12 cellular contexts compared by ENCODE assay signal in genomic region chr13:110017379-110017778, GRCh38.
DNase-seq lines count a peak whose midpoint lies in the region; ATAC-seq, FAIRE-seq and TF ChIP-seq lines count a peak whose summit lies in the region.
"Had no signal": no experiment of that assay in that cellular context is flagged by ENCODE, and none has a peak within 500 bp of the region (broad histone marks: within the 10 kb centered on the region; RNA-seq: fewer than 3 reads in every experiment).

No MANE protein-coding gene starts in this region.

- H3F3A ChIP-seq in GM23338 (replicated peaks; ENCODE audit: low read depth), result no peaks in the 10 kb centered on the region

- no peak overlapping the region for H3K4me3 Mint-ChIP-seq in GM23338
- H3K4me3 Mint-ChIP-seq: central memory CD8-positive, alpha-beta T cell; immature natural killer cell had no signal

- FAIRE-seq in D721Med (lab: Jason Lieb, UNC), result no peak

- no peaks in the 10 kb centered on the region for H3K36me3 ChIP-seq in GM23338 (ENCODE audit: insufficient read depth)
- H3K36me3 ChIP-seq in skeletal muscle satellite cell (ENCODE audit: insufficient read depth, low read length), result no peaks in the 10 kb centered on the region

- H3K27ac Mint-ChIP-seq in GM23338, result peak overlapping the region; percentile 47; the same call in 1 of the 2 replicates
- H3K27ac Mint-ChIP-seq: immature natural killer cell had no signal

- no peaks in the 10 kb centered on the region for H3K79me2 ChIP-seq in GM23338 (replicated peaks; ENCODE audit: insufficient read depth)

- TF ChIP-seq CTCF in GM23338 (conservative IDR thresholded peaks at IDR 0.05; ENCODE audit: low read depth in 2 of 2) (no peak), fibroblast of villous mesenchyme (IDR thresholded peaks at IDR 0.05; ENCODE audit: insufficient read depth, low read depth, low read length) (no peak), D721Med (IDR thresholded peaks at IDR 0.05; ENCODE audit: insufficient read depth, missing control alignments) (no peak)

- H3K9me2 ChIP-seq in GM23338 (ENCODE audit: insufficient read depth), result peaks cover 13% of the 10 kb centered on the region

- no peak overlapping the region for H3K27ac ChIP-seq in GM23338 (ENCODE audit: low read depth)

- H4K20me1 ChIP-seq in GM23338 (replicated peaks; ENCODE audit: insufficient read depth), result no peaks in the 10 kb centered on the region

- H3K27me3 Mint-ChIP-seq in GM23338 (ENCODE audit: insufficient read depth, low read depth, poor library complexity), result peaks cover 3% of the 10 kb centered on the region
- H3K27me3 Mint-ChIP-seq: central memory CD8-positive, alpha-beta T cell had no signal

- H3K9ac ChIP-seq in skeletal muscle satellite cell (ENCODE audit: low read depth, low read length), result peak overlapping the region; percentile 71

- H3K27me3 ChIP-seq in GM23338 (ENCODE audit: insufficient read depth) (no peaks in the 10 kb centered on the region), skeletal muscle satellite cell (ENCODE audit: control insufficient read depth, insufficient read depth, low read length) (no peaks in the 10 kb centered on the region)

- H3K4me2 ChIP-seq in GM23338 (no peak overlapping the region), skeletal muscle satellite cell (ENCODE audit: low read length) (peak overlapping the region; percentile 51)

- peaks cover 3% of the 10 kb centered on the region; the same call in 1 of the 3 replicates for H3K4me1 Mint-ChIP-seq in GM23338
- H3K4me1 Mint-ChIP-seq: central memory CD8-positive, alpha-beta T cell; immature natural killer cell had no signal

- H3K36me3 Mint-ChIP-seq in GM23338 (ENCODE audit: low read depth), result no peaks in the 10 kb centered on the region
- H3K36me3 Mint-ChIP-seq: immature natural killer cell had no signal

- peak; percentile 53 for DNase-seq in GM23338 (ENCODE audit: low spot score)
- DNase-seq in fibroblast of villous mesenchyme (ENCODE audit: low read depth), result peak; percentile 88
- DNase-seq in D721Med (ENCODE audit: insufficient read length, low spot score), result no peak
- no peak for DNase-seq in NK-92 (lab: John Stamatoyannopoulos, UW; ENCODE audit: unreplicated experiment)
- DNase-seq in pons (ENCODE audit: low spot score), result no peak
- no peak for DNase-seq in NCI-H2029 (lab: John Stamatoyannopoulos, UW)
- DNase-seq: activated CD8-positive, alpha-beta memory T cell treated with anti-CD3 and anti-CD28 coated beads, Interleukin-2, amount 50 U/mL, for 48 hours; immature natural killer cell; posterior cingulate gyrus had no signal

- no peaks in the 10 kb centered on the region for H3K4me1 ChIP-seq in GM23338 (ENCODE audit: insufficient read depth)
- peaks cover 60% of the 10 kb centered on the region for H3K4me1 ChIP-seq in skeletal muscle satellite cell (ENCODE audit: control insufficient read depth, insufficient read depth, low read length)

- H2AFZ ChIP-seq in GM23338, result 0 out of 2 replicates have a peak overlapping the region, but pooled peaks have one; percentile 38

- no peak overlapping the region for H3K4me3 ChIP-seq in GM23338
- no peak overlapping the region for H3K4me3 ChIP-seq in fibroblast of villous mesenchyme (ENCODE audit: low read depth, low read length)
- H3K4me3 ChIP-seq in skeletal muscle satellite cell (ENCODE audit: low read length), result peak overlapping the region; percentile 17

- ATAC-seq in GM23338 (peak; percentile 67), SK-N-SH treated with all-trans-retinoic acid at 6 μM for 48 hours (peak; percentile 93)

- no peaks in the 10 kb centered on the region; the same call in 2 of the 3 replicates for H3K9me3 Mint-ChIP-seq in GM23338

- no peaks in the 10 kb centered on the region for H3K9me3 ChIP-seq in skeletal muscle satellite cell (replicated peaks; ENCODE audit: low read length)

TF ChIP-seq in GM23338, 12 proteins besides CTCF, POLR2A, EP300 and RAD21:
- no peak for TF ChIP-seq REST (IDR thresholded peaks at IDR 0.05; ENCODE audit: unreplicated experiment)
- no peak for TF ChIP-seq ETS1 (IDR thresholded peaks at IDR 0.05)
- TF ChIP-seq ZNF331 (CRISPR knock-in tag; IDR thresholded peaks at IDR 0.05; ENCODE audit: low read depth), result no peak
- no peak for TF ChIP-seq EZH2 (IDR thresholded peaks at IDR 0.05; ENCODE audit: low read depth, unreplicated experiment)
- TF ChIP-seq EZH2phosphoT487 (IDR thresholded peaks at IDR 0.05; ENCODE audit: unreplicated experiment), result no peak
- no peak for TF ChIP-seq STAT1 (IDR thresholded peaks at IDR 0.05; ENCODE audit: unreplicated experiment)

TF ChIP-seq in SK-N-SH treated with all-trans-retinoic acid at 6 μM for 48 hours, 23 proteins besides CTCF, POLR2A, EP300 and RAD21:
- TF ChIP-seq OSR1 (CRISPR knock-in tag; IDR thresholded peaks at IDR 0.05) (peak; percentile 68; the same call in 1 of the 2 replicates), ISL1 (CRISPR knock-in tag; IDR thresholded peaks at IDR 0.05) (peak; percentile 7; the same call in 1 of the 2 replicates), ZFP3 (CRISPR knock-in tag; IDR thresholded peaks at IDR 0.05) (no peak), ZC3H10 (CRISPR knock-in tag; IDR thresholded peaks at IDR 0.05) (no peak)
TF ChIP-seq in SK-N-SH treated with all-trans-retinoic acid at 6 μM for 48 hours: peak in this region for 2.

Comparison
In these comparisons a context has a peak if more than half of its experiments do, and no peak if none do; other contexts are left out.
1. DNase-seq: peak in GM23338 (single experiment) and fibroblast of villous mesenchyme (single experiment); none in D721Med (single experiment), NK-92 (single experiment), pons (single experiment) and NCI-H2029 (single experiment).